Comparison of ENCODE assay signal across 25 cellular contexts in genomic region chr4:78797777-78798284, GRCh38.
"Had no signal": no experiment of that assay in that cellular context is flagged by ENCODE, and none has a peak within 500 bp of the region (broad histone marks: within the 10 kb centered on the region; RNA-seq: fewer than 3 reads in every experiment).

No MANE protein-coding gene starts in this region.

- H3K4me3 Mint-ChIP-seq: effector memory CD8-positive, alpha-beta T cell; natural killer cell treated with Interleukin-12 subunit alpha and Interleukin-12 subunit beta and Interleukin-15 and Interleukin-18, amount 100 ng/mL, for 72 hours; neural crest cell; stimulated activated naive B cell treated with anti-CD40 and anti-IgM and Interleukin-4, amounts not matched to agents 10 μg/mL and 1 μg/mL and 100 μg/mL, for 72 hours; stimulated activated naive CD8-positive, alpha-beta T cell treated with anti-CD3 and anti-CD28 coated beads, Interleukin-15, Interleukin-2, amounts not matched to agents 100 ng/mL and 50 ng/mL, for 24 hours had no signal

- H2AFZ ChIP-seq: parathyroid adenoma had no signal

- FAIRE-seq: keratinocyte, urothelium cell line had no signal

- H3K9me3 Mint-ChIP-seq: effector memory CD8-positive, alpha-beta T cell had no signal

- ATAC-seq: effector memory CD8-positive, alpha-beta T cell; esophagus mucosa; gastrocnemius medialis; left ventricle myocardium superior; lower lobe of right lung; natural killer cell treated with Interleukin-12 subunit alpha and Interleukin-12 subunit beta and Interleukin-15 and Interleukin-18, amount 100 ng/mL, for 72 hours; right lobe of liver; stimulated activated naive B cell treated with anti-CD40 and anti-IgM and Interleukin-4, amounts not matched to agents 10 μg/mL and 1 μg/mL and 100 μg/mL, for 72 hours had no signal

- DNase-seq: cortex of kidney; effector memory CD8-positive, alpha-beta T cell; foreskin fibroblast; gastrocnemius medialis; head of caudate nucleus; left ventricle myocardium superior; lower lobe of right lung; right lobe of liver; small intestine; stimulated activated CD4-positive, alpha-beta T cell treated with anti-CD3 and anti-CD28 coated beads, Interleukin-15, amount 100 ng/mL, for 24 hours; stimulated activated CD4-positive, alpha-beta T cell treated with anti-CD3 and anti-CD28 coated beads, Interleukin-2, amount 100 ng/mL, for 48 hours; stimulated activated naive B cell treated with anti-CD40 and anti-IgM and Interleukin-4, amounts not matched to agents 10 μg/mL and 1 μg/mL and 100 μg/mL, for 72 hours; upper lobe of left lung had no signal

- H3K4me1 ChIP-seq: lower lobe of right lung, parathyroid adenoma had no signal

- H3K79me2 ChIP-seq: parathyroid adenoma had no signal

- H3K4me1 Mint-ChIP-seq: neural crest cell had no signal

- H3K4me3 ChIP-seq: gastrocnemius medialis, lower lobe of right lung, right lobe of liver, thoracic aorta, tibial nerve, upper lobe of left lung had no signal

- H3K9me3 ChIP-seq: gastrocnemius medialis, lower lobe of right lung, neutrophil, right lobe of liver, thoracic aorta, upper lobe of left lung had no signal

- H3K27ac Mint-ChIP-seq: effector memory CD8-positive, alpha-beta T cell; natural killer cell treated with Interleukin-12 subunit alpha and Interleukin-12 subunit beta and Interleukin-15 and Interleukin-18, amount 100 ng/mL, for 72 hours; progenitor cell of endocrine pancreas; stimulated activated naive CD8-positive, alpha-beta T cell treated with anti-CD3 and anti-CD28 coated beads, Interleukin-15, Interleukin-2, amounts not matched to agents 100 ng/mL and 50 ng/mL, for 24 hours had no signal

- H3K27me3 Mint-ChIP-seq: effector memory CD8-positive, alpha-beta T cell; natural killer cell treated with Interleukin-12 subunit alpha and Interleukin-12 subunit beta and Interleukin-15 and Interleukin-18, amount 100 ng/mL, for 72 hours; progenitor cell of endocrine pancreas; stimulated activated naive B cell treated with anti-CD40 and anti-IgM and Interleukin-4, amounts not matched to agents 10 μg/mL and 1 μg/mL and 100 μg/mL, for 72 hours; stimulated activated naive CD8-positive, alpha-beta T cell treated with anti-CD3 and anti-CD28 coated beads, Interleukin-15, Interleukin-2, amounts not matched to agents 100 ng/mL and 50 ng/mL, for 24 hours had no signal

- H3K27ac ChIP-seq: epithelial cell of prostate, gastrocnemius medialis, lower lobe of right lung, neutrophil, parathyroid adenoma, right lobe of liver, thoracic aorta, tibial nerve, upper lobe of left lung had no signal

- H3K27me3 ChIP-seq: gastrocnemius medialis, neutrophil, right lobe of liver, tibial nerve, upper lobe of left lung had no signal

- H3K36me3 ChIP-seq: gastrocnemius medialis, lower lobe of right lung, neutrophil, right lobe of liver, thoracic aorta, upper lobe of left lung had no signal

- H3K9ac ChIP-seq: parathyroid adenoma had no signal
